29 cellular contexts compared by ENCODE assay signal in genomic region chr3:74535281-74535680, GRCh38.
"Had no signal": no experiment of that assay in that cellular context is flagged by ENCODE, and none has a peak within 500 bp of the region (broad histone marks: within the 10 kb centered on the region; RNA-seq: fewer than 3 reads in every experiment).

No MANE protein-coding gene starts in this region.

- H3K27ac ChIP-seq: cardiac muscle cell, SJCRH30, SK-N-MC had no signal

- ATAC-seq: activated CD8-positive, alpha-beta T cell treated with anti-CD3 and anti-CD28 coated beads, Interleukin-2, amount 10 ng/mL, durations not matched to agents 7 days and 5 days; Panc1 had no signal

- H3K27me3 ChIP-seq: cardiac muscle cell, SJCRH30 had no signal

- H3K9me3 ChIP-seq: SJCRH30 had no signal

- H3K4me3 Mint-ChIP-seq: activated CD4-positive, alpha-beta T cell treated with anti-CD3 and anti-CD28 coated beads, Interleukin-2, amount 10 ng/mL, durations not matched to agents 7 days and 5 days; activated CD8-positive, alpha-beta T cell treated with anti-CD3 and anti-CD28 coated beads, Interleukin-2, amount 10 ng/mL, durations not matched to agents 7 days and 5 days; activated naive CD4-positive, alpha-beta T cell treated with anti-CD3 and anti-CD28 coated beads, Interleukin-2, amount 50 U/mL, for 24 hours; activated naive CD8-positive, alpha-beta T cell treated with anti-CD3 and anti-CD28 coated beads, Interleukin-2, amount 10 ng/mL, durations not matched to agents 7 days and 5 days; activated T-cell treated with anti-CD3 and anti-CD28 coated beads, Interleukin-2, amount 50 U/mL, for 24 hours; brain; central memory CD8-positive, alpha-beta T cell had no signal

- H3K4me1 ChIP-seq: SJCRH30 had no signal

- H3K36me3 ChIP-seq: cardiac muscle cell, SJCRH30 had no signal

- DNase-seq: activated CD4-positive, alpha-beta T cell treated with anti-CD3 and anti-CD28 coated beads, Interleukin-2, amount 10 ng/mL, durations not matched to agents 7 days and 5 days; activated CD4-positive, alpha-beta T cell treated with anti-CD3 and anti-CD28 coated beads, Interleukin-2, amount 50 U/mL, for 48 hours; activated CD8-positive, alpha-beta T cell treated with anti-CD3 and anti-CD28 coated beads, Interleukin-2, amount 10 ng/mL, durations not matched to agents 7 days and 5 days; activated gamma-delta T cell; activated naive CD4-positive, alpha-beta T cell treated with Interleukin-2 at 50 U/mL for 16 hours; activated naive CD8-positive, alpha-beta T cell treated with anti-CD3 and anti-CD28 coated beads, Interleukin-2, amount 10 ng/mL, durations not matched to agents 7 days and 5 days; activated T-cell treated with anti-CD3 and anti-CD28 coated beads, Interleukin-2, amount 50 U/mL, for 24 hours; amygdala; Karpas-422; KBM-7; MM.1S; MV-4-11; NCI-H1092; NCI-H1436 treated with DMSO at 0.1 percent for 48 hours; NCI-H1694 treated with DMSO at 0.1 percent for 48 hours; NCI-H2029 treated with DMSO at 0.1 percent for 48 hours; NCI-H2107; NCI-H2171; NCI-H510A; SHP77; SJCRH30; T1000 had no signal

- H3K27me3 Mint-ChIP-seq: activated CD4-positive, alpha-beta T cell treated with anti-CD3 and anti-CD28 coated beads, Interleukin-2, amount 10 ng/mL, durations not matched to agents 7 days and 5 days; activated naive CD4-positive, alpha-beta T cell treated with anti-CD3 and anti-CD28 coated beads, Interleukin-2, amount 50 U/mL, for 24 hours; activated naive CD8-positive, alpha-beta T cell treated with anti-CD3 and anti-CD28 coated beads, Interleukin-2, amount 10 ng/mL, durations not matched to agents 7 days and 5 days; activated T-cell treated with anti-CD3 and anti-CD28 coated beads, Interleukin-2, amount 50 U/mL, for 24 hours; central memory CD8-positive, alpha-beta T cell had no signal

- H3K27ac Mint-ChIP-seq: activated CD4-positive, alpha-beta T cell treated with anti-CD3 and anti-CD28 coated beads, Interleukin-2, amount 10 ng/mL, durations not matched to agents 7 days and 5 days; activated CD8-positive, alpha-beta T cell treated with anti-CD3 and anti-CD28 coated beads, Interleukin-2, amount 10 ng/mL, durations not matched to agents 7 days and 5 days; activated naive CD4-positive, alpha-beta T cell treated with anti-CD3 and anti-CD28 coated beads, Interleukin-2, amount 50 U/mL, for 24 hours; activated naive CD8-positive, alpha-beta T cell treated with anti-CD3 and anti-CD28 coated beads, Interleukin-2, amount 10 ng/mL, durations not matched to agents 7 days and 5 days; activated T-cell treated with anti-CD3 and anti-CD28 coated beads, Interleukin-2, amount 50 U/mL, for 24 hours; activated T-helper 2 cell treated with anti-CD3 and anti-CD28 coated beads, Interferon-gamma antibody, Interleukin-2, Interleukin-4, amounts not matched to agents 10 μg/mL and 5 μg/mL and 100 μg/mL, durations not matched to agents 14 hours and 24 hours and 36 hours had no signal

- H3K4me1 Mint-ChIP-seq: activated CD4-positive, alpha-beta T cell treated with anti-CD3 and anti-CD28 coated beads, Interleukin-2, amount 10 ng/mL, durations not matched to agents 7 days and 5 days; activated naive CD4-positive, alpha-beta T cell treated with anti-CD3 and anti-CD28 coated beads, Interleukin-2, amount 50 U/mL, for 24 hours; activated naive CD8-positive, alpha-beta T cell treated with anti-CD3 and anti-CD28 coated beads, Interleukin-2, amount 10 ng/mL, durations not matched to agents 7 days and 5 days; central memory CD8-positive, alpha-beta T cell had no signal

- H3K4me3 ChIP-seq: cardiac muscle cell, SJCRH30, SK-N-MC had no signal

- H3K36me3 Mint-ChIP-seq: activated naive CD4-positive, alpha-beta T cell treated with anti-CD3 and anti-CD28 coated beads, Interleukin-2, amount 50 U/mL, for 24 hours; activated naive CD8-positive, alpha-beta T cell treated with anti-CD3 and anti-CD28 coated beads, Interleukin-2, amount 10 ng/mL, durations not matched to agents 7 days and 5 days; brain had no signal
